In genomic region chr2:73987109-73987947, GRCh38 we compare ENCODE assay signal across 8 cellular contexts. TPM values are rescaled to one million over a fixed set of nuclear protein-coding genes. Genes with fewer than 3 reads are reported as not detected.
DNase-seq lines count a peak whose midpoint lies in the region; FAIRE-seq lines count a peak whose summit lies in the region.

No MANE protein-coding gene starts in this region.

- in situ Hi-C loops in KBM-7 (cut with MboI; ENCODE audit: low pct_unique_long_range_greater_than_20kb, low sequenced_read_pairs) = no loop called here

- intact Hi-C loops in head of caudate nucleus (cut with DNase I) = loop anchor here (5.0 kb wide), 1 partner anchor 55 kb away; no protein-coding TSS in a partner anchor

- DNase-seq in AG08396 (ENCODE audit: low spot score) = peak; percentile 48
- DNase-seq in KBM-7 = peak; percentile 74
- DNase-seq in activated T-cell treated with anti-CD3 and anti-CD28 coated beads, Interleukin-2, amount 50 U/mL, for 1 hour = peak; percentile 56
- peak in 27 of 42 donors; percentile 43 to 82 (median 59) for DNase-seq in head of caudate nucleus
- DNase-seq in pulmonary artery endothelial cell (ENCODE audit: low read depth, low spot score) = peak; percentile 17
- no peak for DNase-seq in RCC 7860 (ENCODE audit: low spot score)
- DNase-seq in DMS53 treated with DMSO at 0.1 percent for 48 hours (lab: John Stamatoyannopoulos, UW; ENCODE audit: unreplicated experiment) = no peak
- DNase-seq in 8988T = no peak

- no peak for FAIRE-seq in RCC 7860 (lab: Jason Lieb, UNC)

RNA-seq across cellular contexts. Expression of gene TET3, which starts 2.6 kb away (rescaled TPM):
- total RNA-seq in pulmonary artery endothelial cell = 3.8 and 4.3 TPM in 2 replicates

Comparison
In these comparisons a context has a peak if more than half of its experiments do, and no peak if none do; other contexts are left out.
1. DNase-seq: peak in AG08396 (single experiment), KBM-7 (single experiment), activated T-cell treated with anti-CD3 and anti-CD28 coated beads, Interleukin-2, amount 50 U/mL, for 1 hour (single experiment), head of caudate nucleus (27 of 42) and pulmonary artery endothelial cell (single experiment); none in RCC 7860 (single experiment), DMS53 treated with DMSO at 0.1 percent for 48 hours (single experiment) and 8988T (single experiment).